ENCODE assay signal across 25 cellular contexts in the genomic region with DNA sequence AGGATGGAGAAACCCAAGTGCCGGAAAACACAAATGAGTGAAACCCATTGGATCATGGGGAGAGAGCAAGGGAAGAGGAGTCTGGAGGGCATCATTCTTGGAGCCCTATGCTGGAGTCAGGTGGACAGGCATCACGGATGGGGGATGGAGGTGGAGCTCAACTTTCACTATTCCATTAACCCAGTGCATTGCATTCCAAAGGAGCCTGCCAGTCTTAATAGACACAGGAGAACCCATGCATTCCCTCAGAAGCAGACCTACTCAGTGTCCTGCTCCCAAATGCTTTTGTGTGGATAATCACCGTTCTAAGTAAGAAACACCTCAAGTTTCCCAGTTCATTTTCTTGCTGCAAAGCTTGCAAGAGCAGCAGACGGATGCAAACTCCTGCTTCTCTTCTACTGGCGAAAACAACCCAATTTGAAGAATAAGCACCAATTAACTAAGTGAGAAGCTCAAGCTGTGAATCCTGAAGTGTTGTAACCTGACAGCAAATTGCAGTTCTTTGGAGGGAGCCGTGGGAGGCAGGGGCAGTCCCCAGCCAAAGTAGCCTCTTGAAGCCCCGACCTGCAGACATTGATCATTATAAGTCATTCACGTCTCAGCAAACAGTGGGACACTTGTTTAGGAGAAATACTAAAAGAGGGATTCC. TPM values are rescaled to one million over a fixed set of nuclear protein-coding genes. Genes with fewer than 3 reads are reported as not detected.
"Had no signal": no experiment of that assay in that cellular context is flagged by ENCODE, and none has a peak within 500 bp of the region (broad histone marks: within the 10 kb centered on the region; RNA-seq: fewer than 3 reads in every experiment).

No MANE protein-coding gene starts in this region.

- H3K4me1 ChIP-seq: gastrocnemius medialis, psoas muscle, sigmoid colon, spleen, stomach, thyroid gland, vagina had no signal

- H3K4me3 Mint-ChIP-seq: naive thymus-derived CD4-positive, alpha-beta T cell; nephron had no signal

- H3K27me3 ChIP-seq: dorsolateral prefrontal cortex, gastrocnemius medialis, ovary, sigmoid colon, thyroid gland, vagina had no signal

- DNase-seq: dorsolateral prefrontal cortex; effector CD4-positive, alpha-beta T cell; foreskin fibroblast; gastrocnemius medialis; head of caudate nucleus; mesenchymal stem cell; midbrain; naive thymus-derived CD4-positive, alpha-beta T cell; occipital lobe; ovary; psoas muscle; right cardiac atrium; sigmoid colon; spleen; stimulated activated CD4-positive, alpha-beta T cell treated with anti-CD3 and anti-CD28 coated beads, Interleukin-4, amount 100 ng/mL, for 1 hour; stimulated activated CD8-positive, alpha-beta memory T cell treated with anti-CD3 and anti-CD28 coated beads, Interleukin-4, amount 100 ng/mL, for 48 hours; stimulated activated naive CD4-positive, alpha-beta T cell treated with Interleukin-2 at 50 U/mL for 16 hours; stomach; thyroid gland had no signal

- ATAC-seq: esophagus mucosa; gastrocnemius medialis; left lobe of liver; naive thymus-derived CD4-positive, alpha-beta T cell; psoas muscle; right cardiac atrium had no signal

- H3K9me3 ChIP-seq: gastrocnemius medialis, ovary, psoas muscle, sigmoid colon, spleen, stomach, thyroid gland, vagina had no signal

- H3K9me3 Mint-ChIP-seq: naive thymus-derived CD4-positive, alpha-beta T cell; nephron had no signal

- H3K36me3 ChIP-seq: gastrocnemius medialis, ovary, sigmoid colon, spleen, stomach, thyroid gland, vagina had no signal

- H3K4me3 ChIP-seq: dorsolateral prefrontal cortex, gastrocnemius medialis, ovary, psoas muscle, sigmoid colon, spleen, stomach, thyroid gland, vagina had no signal

- H3K27ac ChIP-seq: dorsolateral prefrontal cortex, epithelial cell of prostate, gastrocnemius medialis, ovary, psoas muscle, sigmoid colon, spleen, stomach, thyroid gland, vagina had no signal

- H3K27ac Mint-ChIP-seq: naive thymus-derived CD4-positive, alpha-beta T cell; nephron had no signal

- H3K36me3 Mint-ChIP-seq: naive thymus-derived CD4-positive, alpha-beta T cell had no signal

RNA-seq across cellular contexts. Expression of a gene that starts 25.3 kb away (rescaled TPM):
- total RNA-seq: esophagus mucosa, glomerular endothelial cell had no signal
- polyA plus RNA-seq: naive thymus-derived CD4-positive, alpha-beta T cell had no signal
